In the genomic region with DNA sequence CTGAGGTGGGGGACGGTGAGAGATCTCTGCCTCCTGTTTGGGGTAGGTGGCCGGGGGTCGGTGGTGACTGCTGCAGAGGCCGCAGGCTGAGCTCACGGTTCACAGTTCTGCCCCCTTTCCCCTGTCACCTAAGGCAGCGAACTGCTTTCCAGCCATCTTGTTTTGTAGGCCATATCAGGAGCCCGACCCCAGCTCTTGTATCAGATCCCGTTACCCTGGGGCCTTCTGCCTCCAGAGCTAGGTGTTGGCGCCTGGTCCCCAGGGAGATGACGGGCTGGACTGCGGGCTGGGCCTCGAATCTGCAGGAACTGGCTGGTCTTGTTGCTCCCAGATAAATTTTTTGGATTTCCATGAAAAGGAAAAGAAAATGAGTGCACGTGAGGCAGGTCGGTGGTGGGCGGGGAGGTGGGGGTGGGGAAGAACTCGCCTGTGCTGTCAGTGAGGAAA, we compare ENCODE assay signal across 18 cellular contexts.
A peak's percentile ranks its signal among the peaks of the same experiment; 100 is the strongest.
DNase-seq lines count a peak whose midpoint lies in the region; ATAC-seq and TF ChIP-seq lines count a peak whose summit lies in the region.
"Had no signal": no experiment of that assay in that cellular context is flagged by ENCODE, and none has a peak within 500 bp of the region (broad histone marks: within the 10 kb centered on the region; RNA-seq: fewer than 3 reads in every experiment).

No MANE protein-coding gene starts in this region.

- H4K20me1 ChIP-seq in DOHH2 (ENCODE audit: control insufficient read depth, insufficient read depth, low read depth, low read length), result no peaks in the 10 kb centered on the region

- H3K9me3 ChIP-seq in DOHH2 (ENCODE audit: control insufficient read depth, insufficient read depth, low read length) (no peaks in the 10 kb centered on the region), RWPE2 (ENCODE audit: severe bottlenecking) (no peaks in the 10 kb centered on the region)
- H3K9me3 ChIP-seq: MG63, SJSA1 had no signal

- H3F3A ChIP-seq in DOHH2 (ENCODE audit: control insufficient read depth, insufficient read depth), result no peaks in the 10 kb centered on the region

- H3K27ac ChIP-seq in DOHH2 (ENCODE audit: low read depth, low read length), result no peak overlapping the region
- H3K27ac ChIP-seq in RWPE2 (ENCODE audit: poor library complexity, severe bottlenecking), result no peak overlapping the region
- H3K27ac ChIP-seq: SJSA1 had no signal

- no peaks in the 10 kb centered on the region for H3K79me2 ChIP-seq in DOHH2 (ENCODE audit: control insufficient read depth, low read length)

- H3K36me3 ChIP-seq in DOHH2 (ENCODE audit: control insufficient read depth, low read length) (no peaks in the 10 kb centered on the region), RWPE2 (ENCODE audit: low read depth) (no peaks in the 10 kb centered on the region)
- H3K36me3 ChIP-seq: MG63, SJSA1 had no signal

- no peaks in the 10 kb centered on the region for H3K9me2 ChIP-seq in DOHH2 (replicated peaks; ENCODE audit: control insufficient read depth, low read length)

- ATAC-seq in HG02852 (IDR thresholded peaks at IDR 0.05; ENCODE audit: unreplicated experiment) (peak; percentile 6), RWPE2 (ENCODE audit: low read depth) (no peak)
- ATAC-seq: WTC11 had no signal

- peaks cover 12% of the 10 kb centered on the region for H3K4me1 ChIP-seq in DOHH2 (ENCODE audit: control insufficient read depth, low read length)
- H3K4me1 ChIP-seq in RWPE2 (ENCODE audit: insufficient read depth, poor library complexity, severe bottlenecking), result no peaks in the 10 kb centered on the region
- H3K4me1 ChIP-seq: SJSA1 had no signal

- H3K27me3 ChIP-seq in DOHH2 (ENCODE audit: control insufficient read depth, low read length) (no peaks in the 10 kb centered on the region), RWPE2 (ENCODE audit: insufficient read depth, poor library complexity, severe bottlenecking) (peaks cover 15% of the 10 kb centered on the region)
- H3K27me3 ChIP-seq: MG63, SJSA1 had no signal

- DNase-seq in RWPE2 (ENCODE audit: low spot score), result peak; percentile 41
- peak; percentile 79 for DNase-seq in mesenteric fat pad (ENCODE audit: low spot score)
- no peak for DNase-seq in AML-193 (lab: John Stamatoyannopoulos, UW)
- no peak for DNase-seq in NCI-H1105 (lab: John Stamatoyannopoulos, UW)
- no peak for DNase-seq in kidney tubule cell (ENCODE audit: low spot score)
- no peak for DNase-seq in CD1c-positive myeloid dendritic cell (ENCODE audit: extremely low spot score)
- DNase-seq: amniotic stem cell; caudate nucleus; effector memory CD4-positive, alpha-beta T cell; glutamatergic neuron; HFFc6; MG63; NCI-H187 treated with DMSO at 0.1 percent for 48 hours; NCI-H446 had no signal

- TF ChIP-seq CTCF in DOHH2 (IDR thresholded peaks at IDR 0.05; ENCODE audit: low read depth, low read length, poor library complexity, severe bottlenecking), result no peak
- TF ChIP-seq CTCF in RWPE2 (IDR thresholded peaks at IDR 0.05; ENCODE audit: poor library complexity, severe bottlenecking), result no peak

- no peak overlapping the region; the same call in 1 of the 2 replicates for H3K4me3 ChIP-seq in DOHH2 (ENCODE audit: low read length)
- no peak overlapping the region for H3K4me3 ChIP-seq in RWPE2 (ENCODE audit: severe bottlenecking)
- H3K4me3 ChIP-seq: MG63, SJSA1 had no signal

- peak overlapping the region; percentile 27; the same call in 1 of the 2 replicates for H3K4me2 ChIP-seq in DOHH2 (ENCODE audit: low read length)

Comparison
In these comparisons a context has a peak if more than half of its experiments do, and no peak if none do; other contexts are left out.
1. DNase-seq: peak in RWPE2 (single experiment) and mesenteric fat pad (single experiment); none in AML-193 (0 of 2), NCI-H1105 (single experiment), kidney tubule cell (single experiment) and CD1c-positive myeloid dendritic cell (single experiment).